8 cellular contexts compared by ENCODE assay signal in the genomic region with DNA sequence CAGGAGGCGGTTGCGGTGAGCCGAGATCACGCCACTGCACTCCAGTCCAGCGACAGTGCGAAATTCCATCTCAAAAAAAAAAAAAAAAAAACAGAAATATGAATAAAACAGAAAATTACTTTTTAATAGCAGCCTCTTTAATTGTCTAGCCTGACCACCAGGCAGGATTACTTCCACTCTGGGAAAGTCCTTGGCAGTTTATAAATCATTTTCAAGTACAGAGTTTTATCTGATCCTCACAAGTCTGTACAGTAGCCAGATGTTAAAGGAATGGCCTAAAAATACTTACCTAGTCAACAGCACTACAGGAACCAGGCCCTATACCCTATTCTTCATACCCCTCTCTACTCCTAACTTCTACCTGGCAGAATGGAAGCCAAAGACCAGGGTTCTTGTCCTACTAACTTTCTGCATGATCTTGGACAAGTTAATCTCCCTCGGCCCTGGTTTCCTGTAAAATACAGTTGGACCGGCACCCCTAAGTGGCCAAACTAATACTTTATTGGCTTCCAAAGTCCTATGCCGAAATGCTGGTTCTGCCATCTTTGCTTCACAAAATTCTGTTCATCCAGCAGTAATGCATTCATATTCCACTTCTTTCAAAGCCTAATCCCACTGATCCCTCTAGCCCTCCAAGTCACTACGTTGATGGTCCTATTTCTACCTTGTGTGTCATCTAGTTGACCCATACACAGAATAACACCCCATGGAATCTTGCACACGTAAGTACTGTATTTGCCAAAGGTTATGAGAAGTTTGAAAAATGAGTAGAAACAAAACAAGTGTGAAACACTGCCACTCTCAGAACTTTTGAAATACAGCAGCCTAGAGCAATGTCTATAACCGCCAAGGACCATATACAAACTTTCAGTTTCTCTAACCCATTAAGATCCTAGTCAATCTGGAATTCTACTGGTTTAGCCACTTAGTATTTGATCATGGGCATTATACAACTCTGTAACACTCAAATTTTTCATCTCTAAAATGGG. TPM values are rescaled to one million over a fixed set of nuclear protein-coding genes. Genes with fewer than 3 reads are reported as not detected.
A peak's percentile ranks its signal among the peaks of the same experiment; 100 is the strongest.
DNase-seq lines count a peak whose midpoint lies in the region; ATAC-seq lines count a peak whose summit lies in the region.

No MANE protein-coding gene starts in this region.

- peaks cover 33% of the 10 kb centered on the region for H3K36me3 Mint-ChIP-seq in T-helper 1 cell treated with Interleukin-12 subunit alpha and Interleukin-12 subunit beta and Interleukin-4 antibody, amounts not matched to agents 30 μg/mL and 1 μg/mL, for 36 hours (ENCODE audit: low read depth)
- H3K36me3 Mint-ChIP-seq in activated T-helper 1 cell treated with anti-CD3 and anti-CD28 coated beads, Interleukin-12 subunit alpha, Interleukin-12 subunit beta, Interleukin-2, Interleukin-4 antibody, amounts not matched to agents 30 ng/mL and 10 ng/mL and 1 ng/mL, durations not matched to agents 14 hours and 24 hours and 36 hours (ENCODE audit: low read depth), result peaks cover 41% of the 10 kb centered on the region

- peaks cover 3% of the 10 kb centered on the region for H3K27me3 Mint-ChIP-seq in T-helper 1 cell treated with Interleukin-12 subunit alpha and Interleukin-12 subunit beta and Interleukin-4 antibody, amounts not matched to agents 30 μg/mL and 1 μg/mL, for 36 hours (ENCODE audit: low read depth)
- H3K27me3 Mint-ChIP-seq in activated T-helper 1 cell treated with anti-CD3 and anti-CD28 coated beads, Interleukin-12 subunit alpha, Interleukin-12 subunit beta, Interleukin-2, Interleukin-4 antibody, amounts not matched to agents 30 ng/mL and 10 ng/mL and 1 ng/mL, durations not matched to agents 14 hours and 24 hours and 36 hours (ENCODE audit: insufficient read depth), result peaks cover 1% of the 10 kb centered on the region

- H3K4me3 Mint-ChIP-seq in T-helper 1 cell treated with Interleukin-12 subunit alpha and Interleukin-12 subunit beta and Interleukin-4 antibody, amounts not matched to agents 30 μg/mL and 1 μg/mL, for 36 hours, result peak overlapping the region; percentile 96
- peak overlapping the region; percentile 88 for H3K4me3 Mint-ChIP-seq in activated T-helper 1 cell treated with anti-CD3 and anti-CD28 coated beads, Interleukin-12 subunit alpha, Interleukin-12 subunit beta, Interleukin-2, Interleukin-4 antibody, amounts not matched to agents 30 ng/mL and 10 ng/mL and 1 ng/mL, durations not matched to agents 14 hours and 24 hours and 36 hours

- H3K4me1 Mint-ChIP-seq in T-helper 1 cell treated with Interleukin-12 subunit alpha and Interleukin-12 subunit beta and Interleukin-4 antibody, amounts not matched to agents 30 μg/mL and 1 μg/mL, for 36 hours (ENCODE audit: low read depth), result peaks cover 45% of the 10 kb centered on the region
- H3K4me1 Mint-ChIP-seq in activated T-helper 1 cell treated with anti-CD3 and anti-CD28 coated beads, Interleukin-12 subunit alpha, Interleukin-12 subunit beta, Interleukin-2, Interleukin-4 antibody, amounts not matched to agents 30 ng/mL and 10 ng/mL and 1 ng/mL, durations not matched to agents 14 hours and 24 hours and 36 hours (ENCODE audit: low read depth), result peaks cover 63% of the 10 kb centered on the region

- ATAC-seq in GM21529 (IDR thresholded peaks at IDR 0.05; ENCODE audit: unreplicated experiment), result no peak
- no peak for ATAC-seq in GM18498 (IDR thresholded peaks at IDR 0.05; ENCODE audit: unreplicated experiment)

- H3K36me3 ChIP-seq in iPS-18a (ENCODE audit: control insufficient read depth, low read depth, low read length) (peaks cover 26% of the 10 kb centered on the region), stomach smooth muscle (ENCODE audit: control insufficient read depth in 2 of 2, insufficient read depth in 2 of 2, low read length in 2 of 2) (peaks cover 3% of the 10 kb centered on the region in 2 donors)

- H3K9me3 Mint-ChIP-seq in T-helper 1 cell treated with Interleukin-12 subunit alpha and Interleukin-12 subunit beta and Interleukin-4 antibody, amounts not matched to agents 30 μg/mL and 1 μg/mL, for 36 hours, result no peaks in the 10 kb centered on the region
- no peaks in the 10 kb centered on the region for H3K9me3 Mint-ChIP-seq in activated T-helper 1 cell treated with anti-CD3 and anti-CD28 coated beads, Interleukin-12 subunit alpha, Interleukin-12 subunit beta, Interleukin-2, Interleukin-4 antibody, amounts not matched to agents 30 ng/mL and 10 ng/mL and 1 ng/mL, durations not matched to agents 14 hours and 24 hours and 36 hours

- H3K4me1 ChIP-seq in iPS-18a (ENCODE audit: control insufficient read depth, low read depth, low read length) (peaks cover 11% of the 10 kb centered on the region), stomach smooth muscle (ENCODE audit: control insufficient read depth, insufficient read depth, low read length) (peaks cover 17% of the 10 kb centered on the region)

- DNase-seq in T-helper 1 cell (no peak), NCI-H2171 (lab: John Stamatoyannopoulos, UW) (no peak)
- no peak for DNase-seq in activated T-helper 1 cell treated with anti-CD3 and anti-CD28 coated beads, Interleukin-12 subunit alpha, Interleukin-12 subunit beta, Interleukin-2, Interleukin-4 antibody, amounts not matched to agents 30 ng/mL and 10 ng/mL and 1 ng/mL, durations not matched to agents 14 hours and 24 hours and 36 hours (ENCODE audit: low spot score)

- H3K27ac Mint-ChIP-seq in T-helper 1 cell treated with Interleukin-12 subunit alpha and Interleukin-12 subunit beta and Interleukin-4 antibody, amounts not matched to agents 30 μg/mL and 1 μg/mL, for 36 hours, result peak overlapping the region; percentile 87
- peak overlapping the region; percentile 89 for H3K27ac Mint-ChIP-seq in activated T-helper 1 cell treated with anti-CD3 and anti-CD28 coated beads, Interleukin-12 subunit alpha, Interleukin-12 subunit beta, Interleukin-2, Interleukin-4 antibody, amounts not matched to agents 30 ng/mL and 10 ng/mL and 1 ng/mL, durations not matched to agents 14 hours and 24 hours and 36 hours

- H3K27me3 ChIP-seq in iPS-18a (ENCODE audit: control insufficient read depth, insufficient read depth, low read length) (no peaks in the 10 kb centered on the region), stomach smooth muscle (ENCODE audit: control insufficient read depth in 1 of 2, insufficient read depth in 2 of 2, low read length in 2 of 2) (no peaks in the 10 kb centered on the region)

- H3K9me3 ChIP-seq in iPS-18a (ENCODE audit: control insufficient read depth, low read depth, low read length), result no peaks in the 10 kb centered on the region
- no peaks in the 10 kb centered on the region for H3K9me3 ChIP-seq in stomach smooth muscle (ENCODE audit: control insufficient read depth in 2 of 2, low read length in 2 of 2)

- intact Hi-C loops in activated T-helper 1 cell treated with anti-CD3 and anti-CD28 coated beads, Interleukin-12 subunit alpha, Interleukin-12 subunit beta, Interleukin-2, Interleukin-4 antibody, amounts not matched to agents 30 ng/mL and 10 ng/mL and 1 ng/mL, durations not matched to agents 14 hours and 24 hours and 36 hours (cut with micrococcal nuclease), result loop anchor here (1.0 to 5.0 kb wide), 6 partner anchors 8 to 1903 kb away; a partner anchor contains a TSS

- no peak overlapping the region for H3K27ac ChIP-seq in iPS-18a (ENCODE audit: low read length)
- H3K27ac ChIP-seq in stomach smooth muscle (ENCODE audit: low read length), result peak overlapping the region; percentile 91

- H3K4me3 ChIP-seq in iPS-18a (ENCODE audit: low read length) (peak overlapping the region; percentile 92), stomach smooth muscle (ENCODE audit: low read length in 2 of 2) (peak overlapping the region; percentile 76 to 95)

- peak overlapping the region; percentile 98 for H3K9ac ChIP-seq in iPS-18a (ENCODE audit: low read length)
- H3K9ac ChIP-seq in stomach smooth muscle (ENCODE audit: low read length in 2 of 2), result peak overlapping the region; percentile 95 to 97

RNA-seq across cellular contexts. Expression of a gene that starts 1.7 kb away (rescaled TPM):
- total RNA-seq in activated T-helper 1 cell treated with anti-CD3 and anti-CD28 coated beads, Interleukin-12 subunit alpha, Interleukin-12 subunit beta, Interleukin-2, Interleukin-4 antibody, amounts not matched to agents 30 ng/mL and 10 ng/mL and 1 ng/mL, durations not matched to agents 14 hours and 24 hours and 36 hours, result 99.8 and 105 TPM in 2 replicates
